ENCODE assay signal across 16 cellular contexts in genomic region chr20:43586641-43587040, GRCh38. TPM values are rescaled to one million over a fixed set of nuclear protein-coding genes. Genes with fewer than 3 reads are reported as not detected.
DNase-seq lines count a peak whose midpoint lies in the region; ATAC-seq and TF ChIP-seq lines count a peak whose summit lies in the region.
"Had no signal": no experiment of that assay in that cellular context is flagged by ENCODE, and none has a peak within 500 bp of the region (broad histone marks: within the 10 kb centered on the region; RNA-seq: fewer than 3 reads in every experiment).

No MANE protein-coding gene starts in this region.

- no peak for ATAC-seq in CD4-positive, alpha-beta T cell (ENCODE audit: poor library complexity)
- no peak for ATAC-seq in HG02840 (IDR thresholded peaks at IDR 0.05; ENCODE audit: low FRiP score, unreplicated experiment)

- H3K27ac ChIP-seq in CD4-positive, alpha-beta T cell (ENCODE audit: low read depth, low read length): no peak overlapping the region
- H3K27ac ChIP-seq in WERI-Rb-1 (no peak overlapping the region), thyroid gland (no peak overlapping the region)
- H3K27ac ChIP-seq: BLaER1 treated with 17β-estradiol and CSF1 and Interleukin-3, amounts not matched to agents 10 nM and 100 nM; HL-60 had no signal

- peaks cover 7% of the 10 kb centered on the region for H3K36me3 Mint-ChIP-seq in CD4-positive, alpha-beta T cell (ENCODE audit: low read depth)
- H3K36me3 Mint-ChIP-seq in progenitor cell of endocrine pancreas (ENCODE audit: insufficient read depth): no peaks in the 10 kb centered on the region
- H3K36me3 Mint-ChIP-seq: CD4-positive, CD25-positive, alpha-beta regulatory T cell had no signal

- CTCF ChIA-PET in CD4-positive, alpha-beta T cell (lab: Charles Lee): interaction anchor here (0.7 kb wide), 1 partner anchor 28 kb away, joined by 3 read pairs; no protein-coding TSS in a partner anchor

- POLR2A ChIA-PET in CD4-positive, alpha-beta T cell (lab: Charles Lee): no interaction called here

- H3K4me3 Mint-ChIP-seq in CD4-positive, alpha-beta T cell: peak overlapping the region; percentile 36
- H3K4me3 Mint-ChIP-seq in progenitor cell of endocrine pancreas (ENCODE audit: low read depth): no peak overlapping the region
- H3K4me3 Mint-ChIP-seq: H9 had no signal

- H3K27me3 ChIP-seq in CD4-positive, alpha-beta T cell (ENCODE audit: control insufficient read depth, insufficient read depth, low read length): no peaks in the 10 kb centered on the region
- H3K27me3 ChIP-seq in WERI-Rb-1 (ENCODE audit: insufficient read depth, low read depth, severe bottlenecking) (no peaks in the 10 kb centered on the region), thyroid gland (no peaks in the 10 kb centered on the region)
- H3K27me3 ChIP-seq: BLaER1 treated with 17β-estradiol and CSF1 and Interleukin-3, amounts not matched to agents 10 nM and 100 nM had no signal

- peaks cover 9% of the 10 kb centered on the region for H3K27me3 Mint-ChIP-seq in CD4-positive, alpha-beta T cell
- no peaks in the 10 kb centered on the region for H3K27me3 Mint-ChIP-seq in progenitor cell of endocrine pancreas

- TF ChIP-seq CTCF in CD4-positive, alpha-beta T cell (IDR thresholded peaks at IDR 0.05): no peak
- TF ChIP-seq CTCF in WERI-Rb-1 (IDR thresholded peaks at IDR 0.05; ENCODE audit: low read depth, low read length) (no peak), thyroid gland (IDR thresholded peaks at IDR 0.05) (no peak), progenitor cell of endocrine pancreas (IDR thresholded peaks at IDR 0.05; ENCODE audit: unreplicated experiment) (no peak)

- H3K4me1 Mint-ChIP-seq in CD4-positive, alpha-beta T cell (ENCODE audit: low read depth): peaks cover 18% of the 10 kb centered on the region
- peaks cover 14% of the 10 kb centered on the region for H3K4me1 Mint-ChIP-seq in progenitor cell of endocrine pancreas (ENCODE audit: low read depth)

- intact Hi-C loops in CD4-positive, alpha-beta T cell (cut with DNase I, micrococcal nuclease): loop anchor here in 1 of 2 experiments (5.0 kb wide), 1 partner anchor 1151 kb away; no protein-coding TSS in a partner anchor
- intact Hi-C loops in thyroid gland (cut with DNase I): loop anchor here (10.0 kb wide), 1 partner anchor 132 kb away; the partner anchor contains the start of gene SRSF6

- TF ChIP-seq POLR2A in thyroid gland (IDR thresholded peaks at IDR 0.05): no peak

- no peaks in the 10 kb centered on the region for H3K36me3 ChIP-seq in WERI-Rb-1
- no peaks in the 10 kb centered on the region for H3K36me3 ChIP-seq in thyroid gland
- H3K36me3 ChIP-seq: BLaER1 treated with 17β-estradiol and CSF1 and Interleukin-3, amounts not matched to agents 10 nM and 100 nM had no signal

- peaks cover 11 to 19% of the 10 kb centered on the region in 2 donors for H3K4me1 ChIP-seq in thyroid gland

- no peak overlapping the region for H3K27ac Mint-ChIP-seq in CD4-positive, alpha-beta T cell
- H3K27ac Mint-ChIP-seq in progenitor cell of endocrine pancreas: no peak overlapping the region
- H3K27ac Mint-ChIP-seq: CD4-positive, CD25-positive, alpha-beta regulatory T cell had no signal

- H3K9me3 Mint-ChIP-seq in CD4-positive, alpha-beta T cell: no peaks in the 10 kb centered on the region
- no peaks in the 10 kb centered on the region for H3K9me3 Mint-ChIP-seq in progenitor cell of endocrine pancreas (ENCODE audit: low read depth)
- H3K9me3 Mint-ChIP-seq: H9 had no signal

- 65 to 66% methylated on average over 8 of the region's 8 CpGs for WGBS in thyroid gland, 2 donors

- H3K4me3 ChIP-seq in WERI-Rb-1 (ENCODE audit: low read depth, low read length) (no peak overlapping the region), thyroid gland (replicated peaks in 1 of 3) (no peak overlapping the region)
- H3K4me3 ChIP-seq: BLaER1 treated with 17β-estradiol and CSF1 and Interleukin-3, amounts not matched to agents 10 nM and 100 nM had no signal

- no peak for DNase-seq in CD4-positive, alpha-beta T cell
- peak; percentile 13 for DNase-seq in WERI-Rb-1
- peak; percentile 10 for DNase-seq in fibroblast of peridontal ligament (ENCODE audit: extremely low read depth)
- DNase-seq in thyroid gland: peak; percentile 35 to 40
- no peak for DNase-seq in NCI-H1417 (lab: John Stamatoyannopoulos, UW)
- DNase-seq in progenitor cell of endocrine pancreas (ENCODE audit: low spot score, unreplicated experiment): no peak
- DNase-seq: ACHN; Calu3; CD4-positive, CD25-positive, alpha-beta regulatory T cell; DMS 273 treated with DMSO at 0.1 percent for 48 hours; GOT3; H9 had no signal

- no peaks in the 10 kb centered on the region for H3K9me3 ChIP-seq in CD4-positive, alpha-beta T cell (ENCODE audit: control insufficient read depth, low read length)
- H3K9me3 ChIP-seq in WERI-Rb-1 (ENCODE audit: severe bottlenecking): no peaks in the 10 kb centered on the region
- no peaks in the 10 kb centered on the region for H3K9me3 ChIP-seq in thyroid gland
- H3K9me3 ChIP-seq: BLaER1 treated with 17β-estradiol and CSF1 and Interleukin-3, amounts not matched to agents 10 nM and 100 nM had no signal

RNA-seq across cellular contexts. Expression of gene IFT52, which starts 4.1 kb away (rescaled TPM):
- 10 to 100 TPM; 13.7 to 15.5 TPM for total RNA-seq in CD4-positive, alpha-beta T cell
- total RNA-seq in thyroid gland: 10 to 100 TPM; 20.1 to 40.4 (median 28.7) TPM
- total RNA-seq in progenitor cell of endocrine pancreas: 56.6 and 61.4 TPM in 2 replicates

RNA-seq across cellular contexts. Expression of gene SGK2, which starts 27.8 kb away (rescaled TPM):
- under 1 TPM; 0.38 to 0.64 TPM for total RNA-seq in CD4-positive, alpha-beta T cell
- total RNA-seq in thyroid gland (1 to 10 TPM in 1 of 4 donors, under 1 TPM in 3; 0.33 to 1.2 (median 0.76) TPM), progenitor cell of endocrine pancreas (8.7 and 8.9 TPM in 2 replicates)
- total RNA-seq: A172, H9 had no signal

Comparison
In these comparisons a context has a peak if more than half of its experiments do, and no peak if none do; other contexts are left out.
1. DNase-seq: peak in WERI-Rb-1 (single experiment), fibroblast of peridontal ligament (single experiment) and thyroid gland (2 of 2); none in CD4-positive, alpha-beta T cell (0 of 10), NCI-H1417 (0 of 3) and progenitor cell of endocrine pancreas (single experiment).